In the genomic region with DNA sequence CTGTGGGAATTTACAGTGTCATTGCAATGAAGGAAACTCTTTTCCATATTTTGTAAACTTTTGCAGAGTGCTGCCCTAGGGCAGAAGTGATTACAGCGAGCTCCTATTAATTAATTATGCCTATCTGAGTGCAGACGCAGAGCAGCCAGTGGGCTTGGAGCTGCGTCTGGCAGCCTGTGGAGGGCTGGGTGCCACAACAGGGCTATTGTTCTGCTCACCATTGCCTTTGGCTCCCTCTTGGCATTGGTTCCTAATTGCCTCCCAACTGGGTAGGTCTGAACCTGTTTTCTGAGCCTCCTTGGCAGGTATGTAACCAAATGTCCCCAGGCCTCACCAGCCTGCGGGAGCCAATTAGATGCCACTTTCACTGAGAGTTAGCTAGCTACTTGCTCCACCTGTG, we compare ENCODE assay signal across 1 cellular context.
A peak's percentile ranks its signal among the peaks of the same experiment; 100 is the strongest.
TF ChIP-seq lines count a peak whose summit lies in the region.

No MANE protein-coding gene starts in this region.

TF ChIP-seq in SK-N-SH treated with all-trans-retinoic acid at 6 μM for 48 hours, 23 proteins besides CTCF, POLR2A, EP300 and RAD21 (continued from another document):
- TF ChIP-seq, protein P1, sequence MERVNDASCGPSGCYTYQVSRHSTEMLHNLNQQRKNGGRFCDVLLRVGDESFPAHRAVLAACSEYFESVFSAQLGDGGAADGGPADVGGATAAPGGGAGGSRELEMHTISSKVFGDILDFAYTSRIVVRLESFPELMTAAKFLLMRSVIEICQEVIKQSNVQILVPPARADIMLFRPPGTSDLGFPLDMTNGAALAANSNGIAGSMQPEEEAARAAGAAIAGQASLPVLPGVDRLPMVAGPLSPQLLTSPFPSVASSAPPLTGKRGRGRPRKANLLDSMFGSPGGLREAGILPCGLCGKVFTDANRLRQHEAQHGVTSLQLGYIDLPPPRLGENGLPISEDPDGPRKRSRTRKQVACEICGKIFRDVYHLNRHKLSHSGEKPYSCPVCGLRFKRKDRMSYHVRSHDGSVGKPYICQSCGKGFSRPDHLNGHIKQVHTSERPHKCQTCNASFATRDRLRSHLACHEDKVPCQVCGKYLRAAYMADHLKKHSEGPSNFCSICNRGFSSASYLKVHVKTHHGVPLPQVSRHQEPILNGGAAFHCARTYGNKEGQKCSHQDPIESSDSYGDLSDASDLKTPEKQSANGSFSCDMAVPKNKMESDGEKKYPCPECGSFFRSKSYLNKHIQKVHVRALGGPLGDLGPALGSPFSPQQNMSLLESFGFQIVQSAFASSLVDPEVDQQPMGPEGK (CRISPR knock-in tag; IDR thresholded peaks at IDR 0.05; ENCODE audit: borderline replicate concordance), result no peak
- TF ChIP-seq, protein P2, sequence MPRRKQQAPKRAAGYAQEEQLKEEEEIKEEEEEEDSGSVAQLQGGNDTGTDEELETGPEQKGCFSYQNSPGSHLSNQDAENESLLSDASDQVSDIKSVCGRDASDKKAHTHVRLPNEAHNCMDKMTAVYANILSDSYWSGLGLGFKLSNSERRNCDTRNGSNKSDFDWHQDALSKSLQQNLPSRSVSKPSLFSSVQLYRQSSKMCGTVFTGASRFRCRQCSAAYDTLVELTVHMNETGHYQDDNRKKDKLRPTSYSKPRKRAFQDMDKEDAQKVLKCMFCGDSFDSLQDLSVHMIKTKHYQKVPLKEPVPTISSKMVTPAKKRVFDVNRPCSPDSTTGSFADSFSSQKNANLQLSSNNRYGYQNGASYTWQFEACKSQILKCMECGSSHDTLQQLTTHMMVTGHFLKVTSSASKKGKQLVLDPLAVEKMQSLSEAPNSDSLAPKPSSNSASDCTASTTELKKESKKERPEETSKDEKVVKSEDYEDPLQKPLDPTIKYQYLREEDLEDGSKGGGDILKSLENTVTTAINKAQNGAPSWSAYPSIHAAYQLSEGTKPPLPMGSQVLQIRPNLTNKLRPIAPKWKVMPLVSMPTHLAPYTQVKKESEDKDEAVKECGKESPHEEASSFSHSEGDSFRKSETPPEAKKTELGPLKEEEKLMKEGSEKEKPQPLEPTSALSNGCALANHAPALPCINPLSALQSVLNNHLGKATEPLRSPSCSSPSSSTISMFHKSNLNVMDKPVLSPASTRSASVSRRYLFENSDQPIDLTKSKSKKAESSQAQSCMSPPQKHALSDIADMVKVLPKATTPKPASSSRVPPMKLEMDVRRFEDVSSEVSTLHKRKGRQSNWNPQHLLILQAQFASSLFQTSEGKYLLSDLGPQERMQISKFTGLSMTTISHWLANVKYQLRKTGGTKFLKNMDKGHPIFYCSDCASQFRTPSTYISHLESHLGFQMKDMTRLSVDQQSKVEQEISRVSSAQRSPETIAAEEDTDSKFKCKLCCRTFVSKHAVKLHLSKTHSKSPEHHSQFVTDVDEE (CRISPR knock-in tag; IDR thresholded peaks at IDR 0.05), result peak; percentile 86
- TF ChIP-seq, protein P3, sequence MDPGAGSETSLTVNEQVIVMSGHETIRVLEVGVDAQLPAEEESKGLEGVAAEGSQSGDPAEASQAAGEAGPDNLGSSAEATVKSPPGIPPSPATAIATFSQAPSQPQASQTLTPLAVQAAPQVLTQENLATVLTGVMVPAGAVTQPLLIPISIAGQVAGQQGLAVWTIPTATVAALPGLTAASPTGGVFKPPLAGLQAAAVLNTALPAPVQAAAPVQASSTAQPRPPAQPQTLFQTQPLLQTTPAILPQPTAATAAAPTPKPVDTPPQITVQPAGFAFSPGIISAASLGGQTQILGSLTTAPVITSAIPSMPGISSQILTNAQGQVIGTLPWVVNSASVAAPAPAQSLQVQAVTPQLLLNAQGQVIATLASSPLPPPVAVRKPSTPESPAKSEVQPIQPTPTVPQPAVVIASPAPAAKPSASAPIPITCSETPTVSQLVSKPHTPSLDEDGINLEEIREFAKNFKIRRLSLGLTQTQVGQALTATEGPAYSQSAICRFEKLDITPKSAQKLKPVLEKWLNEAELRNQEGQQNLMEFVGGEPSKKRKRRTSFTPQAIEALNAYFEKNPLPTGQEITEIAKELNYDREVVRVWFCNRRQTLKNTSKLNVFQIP (CRISPR knock-in tag; IDR thresholded peaks at IDR 0.05; ENCODE audit: borderline replicate concordance, low read depth), result no peak; the same call in 1 of the 2 replicates
- TF ChIP-seq ZC3H10 (CRISPR knock-in tag; IDR thresholded peaks at IDR 0.05), result no peak
- TF ChIP-seq ZFP30 (CRISPR knock-in tag; IDR thresholded peaks at IDR 0.05), result no peak
- TF ChIP-seq SNAI2 (CRISPR knock-in tag; IDR thresholded peaks at IDR 0.05), result no peak
- TF ChIP-seq ESRRG (CRISPR knock-in tag; IDR thresholded peaks at IDR 0.05), result no peak
- TF ChIP-seq TCF4 (CRISPR knock-in tag; IDR thresholded peaks at IDR 0.05; ENCODE audit: borderline replicate concordance), result peak; percentile 89; the same call in 1 of the 2 replicates
- TF ChIP-seq RARB (CRISPR knock-in tag; IDR thresholded peaks at IDR 0.05), result no peak
- TF ChIP-seq GLIS3 (CRISPR knock-in tag; IDR thresholded peaks at IDR 0.05), result peak; percentile 47; the same call in 1 of the 2 replicates
- TF ChIP-seq ZNF8 (CRISPR knock-in tag; IDR thresholded peaks at IDR 0.05), result no peak; the same call in 1 of the 2 replicates
- TF ChIP-seq CSDC2 (CRISPR knock-in tag; IDR thresholded peaks at IDR 0.05), result no peak
- TF ChIP-seq, protein P4, sequence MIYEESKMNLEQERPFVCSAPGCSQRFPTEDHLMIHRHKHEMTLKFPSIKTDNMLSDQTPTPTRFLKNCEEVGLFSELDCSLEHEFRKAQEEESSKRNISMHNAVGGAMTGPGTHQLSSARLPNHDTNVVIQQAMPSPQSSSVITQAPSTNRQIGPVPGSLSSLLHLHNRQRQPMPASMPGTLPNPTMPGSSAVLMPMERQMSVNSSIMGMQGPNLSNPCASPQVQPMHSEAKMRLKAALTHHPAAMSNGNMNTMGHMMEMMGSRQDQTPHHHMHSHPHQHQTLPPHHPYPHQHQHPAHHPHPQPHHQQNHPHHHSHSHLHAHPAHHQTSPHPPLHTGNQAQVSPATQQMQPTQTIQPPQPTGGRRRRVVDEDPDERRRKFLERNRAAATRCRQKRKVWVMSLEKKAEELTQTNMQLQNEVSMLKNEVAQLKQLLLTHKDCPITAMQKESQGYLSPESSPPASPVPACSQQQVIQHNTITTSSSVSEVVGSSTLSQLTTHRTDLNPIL (CRISPR knock-in tag; IDR thresholded peaks at IDR 0.05; ENCODE audit: low read depth), result 0 out of 2 replicates have a peak, but pooled peaks have one; percentile 58
- TF ChIP-seq BACH2 (CRISPR knock-in tag; IDR thresholded peaks at IDR 0.05; ENCODE audit: borderline replicate concordance), result no peak
- TF ChIP-seq ZNF70 (CRISPR knock-in tag; IDR thresholded peaks at IDR 0.05), result no peak
